Comparison of ENCODE assay signal across 9 cellular contexts in genomic region chr14:101878222-101879211, GRCh38.
A peak's percentile ranks its signal among the peaks of the same experiment; 100 is the strongest.
DNase-seq lines count a peak whose midpoint lies in the region; ATAC-seq and TF ChIP-seq lines count a peak whose summit lies in the region.
"Had no signal": no experiment of that assay in that cellular context is flagged by ENCODE, and none has a peak within 500 bp of the region (broad histone marks: within the 10 kb centered on the region; RNA-seq: fewer than 3 reads in every experiment).

No MANE protein-coding gene starts in this region.

- peaks cover 21 to 87% (median 57%) of the 10 kb centered on the region in 4 donors for H3K4me1 Mint-ChIP-seq in CD4-positive, CD25-positive, alpha-beta regulatory T cell
- peaks cover 81% of the 10 kb centered on the region for H3K4me1 Mint-ChIP-seq in activated T-cell treated with anti-CD3 and anti-CD28 coated beads, Interleukin-2, amount 50 U/mL, for 4 hours (ENCODE audit: low read depth)

- H4K8ac ChIP-seq in mesenchymal stem cell (ENCODE audit: low read length): no peak overlapping the region

- no peak overlapping the region for H3K18ac ChIP-seq in mesenchymal stem cell (ENCODE audit: low read depth in 1 of 2, low read length in 2 of 2)

- H3K9ac ChIP-seq in mesenchymal stem cell (ENCODE audit: low read length): no peak overlapping the region

- no peak overlapping the region for H4K91ac ChIP-seq in mesenchymal stem cell (ENCODE audit: low read length)

- no peak overlapping the region for H3K14ac ChIP-seq in mesenchymal stem cell (ENCODE audit: low read length in 2 of 2)

- peaks cover 27% of the 10 kb centered on the region for H3K79me1 ChIP-seq in mesenchymal stem cell (replicated peaks; ENCODE audit: low read length, poor library complexity, severe bottlenecking)

- H3K27ac ChIP-seq in CD4-positive, CD25-positive, alpha-beta regulatory T cell (ENCODE audit: insufficient read depth, low read length, poor library complexity, severe bottlenecking): peak overlapping the region; percentile 91
- H3K27ac ChIP-seq in mesenchymal stem cell (ENCODE audit: low read length, poor library complexity, severe bottlenecking): peak overlapping the region; percentile 51

- no peaks in the 10 kb centered on the region for H3K27me3 Mint-ChIP-seq in CD4-positive, CD25-positive, alpha-beta regulatory T cell
- no peaks in the 10 kb centered on the region for H3K27me3 Mint-ChIP-seq in activated T-cell treated with anti-CD3 and anti-CD28 coated beads, Interleukin-2, amount 50 U/mL, for 4 hours (ENCODE audit: low read depth)

- H3K4me1 ChIP-seq in CD4-positive, CD25-positive, alpha-beta regulatory T cell (ENCODE audit: control insufficient read depth, insufficient read depth, low read length, poor library complexity, severe bottlenecking): peaks cover 56% of the 10 kb centered on the region
- peaks cover 34% of the 10 kb centered on the region for H3K4me1 ChIP-seq in mesenchymal stem cell (ENCODE audit: control insufficient read depth, insufficient read depth, low read depth, low read length)

- H3K4me3 Mint-ChIP-seq in CD4-positive, CD25-positive, alpha-beta regulatory T cell: peak overlapping the region in 3 of 4 donors; percentile 7 to 58 (median 31)
- H3K4me3 Mint-ChIP-seq in activated T-cell treated with anti-CD3 and anti-CD28 coated beads, Interleukin-2, amount 50 U/mL, for 4 hours: no peak overlapping the region

- no peak overlapping the region for H3K23ac ChIP-seq in mesenchymal stem cell (ENCODE audit: low read length in 2 of 2)

- no peak overlapping the region for H2BK5ac ChIP-seq in mesenchymal stem cell (ENCODE audit: low read depth, low read length, poor library complexity, severe bottlenecking)

- H3K36me3 ChIP-seq in CD4-positive, CD25-positive, alpha-beta regulatory T cell (ENCODE audit: control insufficient read depth, insufficient read depth, low read length): peaks cover 42% of the 10 kb centered on the region
- H3K36me3 ChIP-seq in mesenchymal stem cell (ENCODE audit: control insufficient read depth in 1 of 2, insufficient read depth in 2 of 2, low read depth in 1 of 2, low read length in 2 of 2) (peaks cover 21 to 32% of the 10 kb centered on the region in 2 experiments), H7 (replicated peaks; ENCODE audit: control insufficient read depth, insufficient read depth, low read length) (no peaks in the 10 kb centered on the region; the same call in none of the 2 replicates)

- DNase-seq in CD4-positive, CD25-positive, alpha-beta regulatory T cell: peak in 1 of 3 donors; percentile 37
- no peak for DNase-seq in activated T-cell treated with anti-CD3 and anti-CD28 coated beads, Interleukin-2, amount 50 U/mL, for 4 hours
- DNase-seq in mesenchymal stem cell (peak; percentile 7), H7 (no peak), GM20000 (ENCODE audit: low spot score) (no peak)
- no peak for DNase-seq in effector CD8-positive, alpha-beta T cell (lab: John Stamatoyannopoulos, UW)
- DNase-seq: kidney had no signal

- no peaks in the 10 kb centered on the region for H3K9me3 Mint-ChIP-seq in CD4-positive, CD25-positive, alpha-beta regulatory T cell
- no peaks in the 10 kb centered on the region for H3K9me3 Mint-ChIP-seq in activated T-cell treated with anti-CD3 and anti-CD28 coated beads, Interleukin-2, amount 50 U/mL, for 4 hours

- no peak overlapping the region for H2AFZ ChIP-seq in mesenchymal stem cell (ENCODE audit: low read depth, low read length)

- peaks cover 25% of the 10 kb centered on the region for H3K36me3 Mint-ChIP-seq in CD4-positive, CD25-positive, alpha-beta regulatory T cell
- peaks cover 31% of the 10 kb centered on the region for H3K36me3 Mint-ChIP-seq in activated T-cell treated with anti-CD3 and anti-CD28 coated beads, Interleukin-2, amount 50 U/mL, for 4 hours (ENCODE audit: insufficient read depth)

- H2BK15ac ChIP-seq in mesenchymal stem cell (ENCODE audit: low read depth, poor library complexity, severe bottlenecking): no peak overlapping the region

- no peak overlapping the region for H2AK5ac ChIP-seq in mesenchymal stem cell (ENCODE audit: low read length, severe bottlenecking)

- H3K4ac ChIP-seq in mesenchymal stem cell (ENCODE audit: low read depth in 1 of 2, low read length in 2 of 2): no peak overlapping the region

- H2BK12ac ChIP-seq in mesenchymal stem cell (ENCODE audit: low read length in 2 of 2): no peak overlapping the region

- no peak for TF ChIP-seq CTCF in GM20000 (IDR thresholded peaks at IDR 0.05; ENCODE audit: extremely low read depth, missing control alignments)

- H2BK120ac ChIP-seq in mesenchymal stem cell (ENCODE audit: low read depth, low read length): no peak overlapping the region

- H3K27ac Mint-ChIP-seq in CD4-positive, CD25-positive, alpha-beta regulatory T cell: peak overlapping the region; percentile 88 to 97 (median 94)

- H3K9me3 ChIP-seq in CD4-positive, CD25-positive, alpha-beta regulatory T cell (ENCODE audit: control insufficient read depth in 2 of 2, low read length in 2 of 2): no peaks in the 10 kb centered on the region
- H3K9me3 ChIP-seq in mesenchymal stem cell (ENCODE audit: control insufficient read depth, low read length): no peaks in the 10 kb centered on the region

- no peak overlapping the region for H3K4me2 ChIP-seq in mesenchymal stem cell (ENCODE audit: low read length, poor library complexity, severe bottlenecking)

- WGBS in mesenchymal stem cell: 94% methylated on average over 18 of the region's 18 CpGs

- no peaks in the 10 kb centered on the region for H3K27me3 ChIP-seq in CD4-positive, CD25-positive, alpha-beta regulatory T cell (ENCODE audit: control insufficient read depth, insufficient read depth, low read length)
- H3K27me3 ChIP-seq in mesenchymal stem cell (ENCODE audit: control insufficient read depth in 1 of 2, insufficient read depth in 1 of 2, low read length in 2 of 2) (no peaks in the 10 kb centered on the region), H7 (ENCODE audit: control insufficient read depth, insufficient read depth, low read length) (no peaks in the 10 kb centered on the region)

- ATAC-seq in CD4-positive, CD25-positive, alpha-beta regulatory T cell (ENCODE audit: low read depth in 2 of 2): no peak
- ATAC-seq in GM19452 (IDR thresholded peaks at IDR 0.05; ENCODE audit: unreplicated experiment): peak; percentile 37
- peak; percentile 42 to 52 for ATAC-seq in activated T-cell treated with anti-CD3 and anti-CD28 coated beads, Interleukin-2, amount 50 U/mL, for 4 hours
- no peak for ATAC-seq in GM18868 (IDR thresholded peaks at IDR 0.05; ENCODE audit: unreplicated experiment)

- H3K4me3 ChIP-seq in CD4-positive, CD25-positive, alpha-beta regulatory T cell (ENCODE audit: low read depth, low read length): peak overlapping the region; percentile 24
- H3K4me3 ChIP-seq in mesenchymal stem cell (ENCODE audit: insufficient read depth in 1 of 2, low read depth in 1 of 2, low read length in 2 of 2): no peak overlapping the region
- H3K4me3 ChIP-seq in H7 (ENCODE audit: insufficient read depth, low read depth, low read length): no peak overlapping the region

Comparison
In these comparisons a context has a peak if more than half of its experiments do, and no peak if none do; other contexts are left out.
1. ATAC-seq: peak in GM19452 (single experiment) and activated T-cell treated with anti-CD3 and anti-CD28 coated beads, Interleukin-2, amount 50 U/mL, for 4 hours (2 of 2); none in CD4-positive, CD25-positive, alpha-beta regulatory T cell (0 of 2) and GM18868 (single experiment).